11 cellular contexts compared by ENCODE assay signal in genomic region chr12:112496493-112496892, GRCh38.
DNase-seq lines count a peak whose midpoint lies in the region; ATAC-seq lines count a peak whose summit lies in the region.
"Had no signal": no experiment of that assay in that cellular context is flagged by ENCODE, and none has a peak within 500 bp of the region (broad histone marks: within the 10 kb centered on the region; RNA-seq: fewer than 3 reads in every experiment).

No MANE protein-coding gene starts in this region.

- peak; percentile 85 for ATAC-seq in GM19463 (IDR thresholded peaks at IDR 0.05; ENCODE audit: unreplicated experiment)
- peak; percentile 68 for ATAC-seq in HG02981 (IDR thresholded peaks at IDR 0.05; ENCODE audit: unreplicated experiment)
- ATAC-seq in HG03521 (IDR thresholded peaks at IDR 0.05; ENCODE audit: unreplicated experiment) = no peak

- H3K36me3 Mint-ChIP-seq in activated CD4-positive, alpha-beta T cell treated with anti-CD3 and anti-CD28 coated beads, Interleukin-2, amount 10 ng/mL, durations not matched to agents 24 days and 14 days (ENCODE audit: low read depth) = peaks cover 70% of the 10 kb centered on the region
- peaks cover 54% of the 10 kb centered on the region for H3K36me3 Mint-ChIP-seq in activated T-helper 1 cell treated with anti-CD3 and anti-CD28 coated beads, Interleukin-12 subunit alpha, Interleukin-12 subunit beta, Interleukin-2, Interleukin-4 antibody, amounts not matched to agents 30 ng/mL and 10 ng/mL and 1 ng/mL, durations not matched to agents 14 hours and 24 hours and 36 hours (ENCODE audit: low read depth)

- H3K27ac Mint-ChIP-seq in activated CD4-positive, alpha-beta T cell treated with anti-CD3 and anti-CD28 coated beads, Interleukin-2, amount 10 ng/mL, durations not matched to agents 24 days and 14 days = peak overlapping the region; percentile 56
- peak overlapping the region; percentile 53 for H3K27ac Mint-ChIP-seq in activated T-helper 1 cell treated with anti-CD3 and anti-CD28 coated beads, Interleukin-12 subunit alpha, Interleukin-12 subunit beta, Interleukin-2, Interleukin-4 antibody, amounts not matched to agents 30 ng/mL and 10 ng/mL and 1 ng/mL, durations not matched to agents 14 hours and 24 hours and 36 hours

- no peak overlapping the region for H3K4me3 Mint-ChIP-seq in activated CD4-positive, alpha-beta T cell treated with anti-CD3 and anti-CD28 coated beads, Interleukin-2, amount 10 ng/mL, durations not matched to agents 24 days and 14 days
- H3K4me3 Mint-ChIP-seq in activated T-helper 1 cell treated with anti-CD3 and anti-CD28 coated beads, Interleukin-12 subunit alpha, Interleukin-12 subunit beta, Interleukin-2, Interleukin-4 antibody, amounts not matched to agents 30 ng/mL and 10 ng/mL and 1 ng/mL, durations not matched to agents 14 hours and 24 hours and 36 hours = no peak overlapping the region
- H3K4me3 Mint-ChIP-seq: memory B cell had no signal

- no peaks in the 10 kb centered on the region for H3K27me3 Mint-ChIP-seq in activated CD4-positive, alpha-beta T cell treated with anti-CD3 and anti-CD28 coated beads, Interleukin-2, amount 10 ng/mL, durations not matched to agents 24 days and 14 days
- H3K27me3 Mint-ChIP-seq in activated T-helper 1 cell treated with anti-CD3 and anti-CD28 coated beads, Interleukin-12 subunit alpha, Interleukin-12 subunit beta, Interleukin-2, Interleukin-4 antibody, amounts not matched to agents 30 ng/mL and 10 ng/mL and 1 ng/mL, durations not matched to agents 14 hours and 24 hours and 36 hours (ENCODE audit: insufficient read depth) = no peaks in the 10 kb centered on the region
- H3K27me3 Mint-ChIP-seq: memory B cell had no signal

- DNase-seq in activated CD4-positive, alpha-beta T cell treated with anti-CD3 and anti-CD28 coated beads, Interleukin-2, amount 10 ng/mL, durations not matched to agents 24 days and 14 days = no peak
- no peak for DNase-seq in activated CD4-positive, alpha-beta T cell treated with anti-CD3 and anti-CD28 coated beads, Interleukin-2, amount 50 U/mL, for 4 hours
- DNase-seq in activated T-helper 1 cell treated with anti-CD3 and anti-CD28 coated beads, Interleukin-12 subunit alpha, Interleukin-12 subunit beta, Interleukin-2, Interleukin-4 antibody, amounts not matched to agents 30 ng/mL and 10 ng/mL and 1 ng/mL, durations not matched to agents 14 hours and 24 hours and 36 hours (ENCODE audit: low spot score) = no peak
- DNase-seq in NCI-H2029 treated with DMSO at 0.1 percent for 48 hours (lab: John Stamatoyannopoulos, UW) (no peak), NCI-H1048 (lab: John Stamatoyannopoulos, UW) (no peak)
- DNase-seq: erythroblast, NCI-H2081 had no signal

- intact Hi-C loops in activated CD4-positive, alpha-beta T cell treated with anti-CD3 and anti-CD28 coated beads, Interleukin-2, amount 10 ng/mL, durations not matched to agents 24 days and 14 days (cut with micrococcal nuclease) = no loop called here
- intact Hi-C loops in activated T-helper 1 cell treated with anti-CD3 and anti-CD28 coated beads, Interleukin-12 subunit alpha, Interleukin-12 subunit beta, Interleukin-2, Interleukin-4 antibody, amounts not matched to agents 30 ng/mL and 10 ng/mL and 1 ng/mL, durations not matched to agents 14 hours and 24 hours and 36 hours (cut with micrococcal nuclease) = no loop called here

- H3K9me3 Mint-ChIP-seq in activated CD4-positive, alpha-beta T cell treated with anti-CD3 and anti-CD28 coated beads, Interleukin-2, amount 10 ng/mL, durations not matched to agents 24 days and 14 days = no peaks in the 10 kb centered on the region
- no peaks in the 10 kb centered on the region for H3K9me3 Mint-ChIP-seq in activated T-helper 1 cell treated with anti-CD3 and anti-CD28 coated beads, Interleukin-12 subunit alpha, Interleukin-12 subunit beta, Interleukin-2, Interleukin-4 antibody, amounts not matched to agents 30 ng/mL and 10 ng/mL and 1 ng/mL, durations not matched to agents 14 hours and 24 hours and 36 hours
- H3K9me3 Mint-ChIP-seq: memory B cell had no signal

- peaks cover 19% of the 10 kb centered on the region for H3K4me1 Mint-ChIP-seq in activated CD4-positive, alpha-beta T cell treated with anti-CD3 and anti-CD28 coated beads, Interleukin-2, amount 10 ng/mL, durations not matched to agents 24 days and 14 days
- H3K4me1 Mint-ChIP-seq in activated T-helper 1 cell treated with anti-CD3 and anti-CD28 coated beads, Interleukin-12 subunit alpha, Interleukin-12 subunit beta, Interleukin-2, Interleukin-4 antibody, amounts not matched to agents 30 ng/mL and 10 ng/mL and 1 ng/mL, durations not matched to agents 14 hours and 24 hours and 36 hours (ENCODE audit: low read depth) = peaks cover 18% of the 10 kb centered on the region
- H3K4me1 Mint-ChIP-seq: memory B cell had no signal
